ENCODE assay signal across 30 cellular contexts in genomic region chr6:13947611-13948178, GRCh38. TPM values are rescaled to one million over a fixed set of nuclear protein-coding genes. Genes with fewer than 3 reads are reported as not detected.
"Had no signal": no experiment of that assay in that cellular context is flagged by ENCODE, and none has a peak within 500 bp of the region (broad histone marks: within the 10 kb centered on the region; RNA-seq: fewer than 3 reads in every experiment).

No MANE protein-coding gene starts in this region.

- ATAC-seq: activated CD4-positive, CD25-positive, alpha-beta regulatory T cell treated with anti-CD3 and anti-CD28 coated beads, Interleukin-2, amount 50 U/mL, for 24 hours; activated CD8-positive, alpha-beta T cell treated with anti-CD3 and anti-CD28 coated beads for 36 hours; activated T-cell treated with anti-CD3 and anti-CD28 coated beads, Interleukin-2, amount 50 U/mL, for 4 hours; activated T-helper 17 cell treated with anti-CD3 and anti-CD28 coated beads, Interleukin-2, amount 50 U/mL, for 72 hours; body of pancreas; effector memory CD8-positive, alpha-beta T cell; foreskin keratinocyte; gastrocnemius medialis; heart left ventricle; T-helper 17 cell had no signal

- H3K4me1 ChIP-seq: body of pancreas, esophagus muscularis mucosa, gastrocnemius medialis, heart left ventricle had no signal

- H3K27me3 ChIP-seq: body of pancreas, foreskin keratinocyte, gastrocnemius medialis had no signal

- H3K27ac ChIP-seq: body of pancreas, esophagus muscularis mucosa, foreskin keratinocyte, gastrocnemius medialis, heart left ventricle, WERI-Rb-1 had no signal

- H3K4me3 ChIP-seq: body of pancreas, esophagus muscularis mucosa, gastrocnemius medialis, heart left ventricle had no signal

- DNase-seq: activated B cell treated with CpG ODN at 0.5 μM for 24 hours; activated CD4-positive, alpha-beta T cell treated with anti-CD3 and anti-CD28 coated beads for 48 hours; activated CD4-positive, alpha-beta T cell treated with anti-CD3 and anti-CD28 coated beads, Interleukin-2, amount 50 U/mL, for 1 hour; activated CD4-positive, alpha-beta T cell treated with anti-CD3 and anti-CD28 coated beads, Interleukin-2, amount 50 U/mL, for 48 hours; activated CD8-positive, alpha-beta memory T cell treated with anti-CD3 and anti-CD28 coated beads for 24 hours; activated CD8-positive, alpha-beta T cell treated with anti-CD3 and anti-CD28 coated beads for 36 hours; activated effector memory CD4-positive, alpha-beta T cell treated with Interleukin-2 at 50 U/mL for 16 hours; activated gamma-delta T cell treated with Interleukin-2 at 50 U/mL for 16 hours; activated naive CD4-positive, alpha-beta T cell treated with anti-CD3 and anti-CD28 coated beads, Interleukin-2, amount 50 U/mL, for 16 hours; activated naive CD4-positive, alpha-beta T cell treated with Interleukin-2 at 50 U/mL for 16 hours; activated T-cell treated with anti-CD3 and anti-CD28 coated beads, Interleukin-2, amount 50 U/mL, for 4 hours; amygdala; aorta; body of pancreas; caudate nucleus; cortex of kidney; dermis blood vessel endothelial cell; effector CD4-positive, alpha-beta T cell; effector memory CD8-positive, alpha-beta T cell; erythroblast; foreskin keratinocyte; gastrocnemius medialis; glutamatergic neuron; heart left ventricle; T-helper 17 cell; T1000; WERI-Rb-1 had no signal

- H3K36me3 ChIP-seq: esophagus muscularis mucosa, gastrocnemius medialis, heart left ventricle, WERI-Rb-1 had no signal

- H3K9me3 ChIP-seq: body of pancreas, gastrocnemius medialis had no signal

RNA-seq across cellular contexts. Expression of gene RNF182, which starts 22.9 kb away (rescaled TPM):
- total RNA-seq: activated B cell treated with CpG ODN at 0.5 μM for 24 hours; activated CD8-positive, alpha-beta T cell treated with anti-CD3 and anti-CD28 coated beads for 36 hours; activated T-helper 17 cell treated with anti-CD3 and anti-CD28 coated beads, Interleukin-2, amount 50 U/mL, for 72 hours had no signal
